ENCODE assay signal across 16 cellular contexts in genomic region chr17:66337866-66338472, GRCh38. TPM values are rescaled to one million over a fixed set of nuclear protein-coding genes. Genes with fewer than 3 reads are reported as not detected.
DNase-seq lines count a peak whose midpoint lies in the region; ATAC-seq, FAIRE-seq and TF ChIP-seq lines count a peak whose summit lies in the region.
"Had no signal": no experiment of that assay in that cellular context is flagged by ENCODE, and none has a peak within 500 bp of the region (broad histone marks: within the 10 kb centered on the region; RNA-seq: fewer than 3 reads in every experiment).

No MANE protein-coding gene starts in this region.

- POLR2A ChIA-PET in naive thymus-derived CD4-positive, alpha-beta T cell (lab: Charles Lee): interaction anchor here (0.9 to 1.4 kb wide), 2 partner anchors 14 to 27 kb away, joined by 3 to 4 read pairs; no protein-coding TSS in a partner anchor
- POLR2A ChIA-PET in PC-3 (lab: Charles Lee; ENCODE audit: unreplicated experiment): no interaction called here

- H3K36me3 Mint-ChIP-seq in astrocyte (ENCODE audit: low read depth, unreplicated experiment) (no peaks in the 10 kb centered on the region), endothelial cell (ENCODE audit: low read depth, unreplicated experiment) (no peaks in the 10 kb centered on the region)
- peaks cover 0 to 36% (median 8%) of the 10 kb centered on the region in 5 donors for H3K36me3 Mint-ChIP-seq in naive thymus-derived CD4-positive, alpha-beta T cell

- DNase-seq in DMS79 treated with DMSO at 0.1 percent for 48 hours (lab: John Stamatoyannopoulos, UW): peak; percentile 2
- DNase-seq in DMS79 (lab: John Stamatoyannopoulos, UW): no peak
- DNase-seq in M059J (ENCODE audit: low read depth): peak; percentile 37
- DNase-seq in astrocyte (ENCODE audit: low read depth): peak; percentile 47
- DNase-seq in naive thymus-derived CD4-positive, alpha-beta T cell: no peak
- no peak for DNase-seq in NCI-H345 treated with DMSO at 0.1 percent for 48 hours (lab: John Stamatoyannopoulos, UW; ENCODE audit: unreplicated experiment)
- DNase-seq in endothelial cell (ENCODE audit: low spot score): no peak
- no peak for DNase-seq in PC-3
- DNase-seq: 8988T; activated CD8-positive, alpha-beta memory T cell treated with anti-CD3 and anti-CD28 coated beads for 24 hours; NCI-H146; NK-92 treated with Interleukin-12 subunit alpha and Interleukin-12 subunit beta, amount 100 ng/mL, for 24 hours; SJCRH30; transverse colon had no signal

- intact Hi-C loops in naive thymus-derived CD4-positive, alpha-beta T cell (cut with micrococcal nuclease): no loop called here
- intact Hi-C loops in PC-3 (cut with micrococcal nuclease): no loop called here

- BruUV-seq in PC-3 (replicated peaks; lab: Mats Ljungman, UMichigan): no TSS peak

- H3K27me3 Mint-ChIP-seq in astrocyte (ENCODE audit: low read depth, unreplicated experiment) (no peaks in the 10 kb centered on the region), endothelial cell (ENCODE audit: unreplicated experiment) (no peaks in the 10 kb centered on the region)
- no peaks in the 10 kb centered on the region for H3K27me3 Mint-ChIP-seq in naive thymus-derived CD4-positive, alpha-beta T cell

- CTCF ChIA-PET in naive thymus-derived CD4-positive, alpha-beta T cell (lab: Charles Lee): interaction anchor here (0.7 to 1.5 kb wide), 3 partner anchors 15 to 55 kb away, joined by 3 read pairs; no protein-coding TSS in a partner anchor
- CTCF ChIA-PET in PC-3 (lab: Charles Lee): no interaction called here

- H3K27ac Mint-ChIP-seq in astrocyte (ENCODE audit: unreplicated experiment) (no peak overlapping the region), endothelial cell (ENCODE audit: unreplicated experiment) (no peak overlapping the region)
- peak overlapping the region in 8 of 9 donors; percentile 13 to 90 (median 77) for H3K27ac Mint-ChIP-seq in naive thymus-derived CD4-positive, alpha-beta T cell

- peaks cover 59% of the 10 kb centered on the region for H3K79me2 ChIP-seq in astrocyte (ENCODE audit: insufficient read depth, low read length)
- peaks cover 66% of the 10 kb centered on the region for H3K79me2 ChIP-seq in PC-3 (ENCODE audit: low read length)

- peaks cover 17% of the 10 kb centered on the region for H3K4me1 Mint-ChIP-seq in astrocyte (ENCODE audit: low read depth, unreplicated experiment)
- peaks cover 36 to 98% (median 90%) of the 10 kb centered on the region in 7 donors for H3K4me1 Mint-ChIP-seq in naive thymus-derived CD4-positive, alpha-beta T cell
- no peaks in the 10 kb centered on the region for H3K4me1 Mint-ChIP-seq in endothelial cell (ENCODE audit: unreplicated experiment)

- H3K9me3 Mint-ChIP-seq in astrocyte (ENCODE audit: unreplicated experiment) (no peaks in the 10 kb centered on the region), endothelial cell (ENCODE audit: unreplicated experiment) (no peaks in the 10 kb centered on the region)
- H3K9me3 Mint-ChIP-seq in naive thymus-derived CD4-positive, alpha-beta T cell: peaks cover 0 to 4% (median 0%) of the 10 kb centered on the region in 11 donors

- H3K4me3 Mint-ChIP-seq in astrocyte (ENCODE audit: unreplicated experiment) (no peak overlapping the region), endothelial cell (ENCODE audit: unreplicated experiment) (no peak overlapping the region)
- peak overlapping the region in 4 of 10 donors; percentile 23 to 78 (median 72) for H3K4me3 Mint-ChIP-seq in naive thymus-derived CD4-positive, alpha-beta T cell

- H3K4me2 ChIP-seq in astrocyte (ENCODE audit: low read length) (no peak overlapping the region), PC-3 (ENCODE audit: low read length) (no peak overlapping the region)

- no peak overlapping the region for H2AFZ ChIP-seq in astrocyte (ENCODE audit: low read depth, low read length)
- no peak overlapping the region for H2AFZ ChIP-seq in PC-3 (ENCODE audit: low read length)

- H3K36me3 ChIP-seq in astrocyte (ENCODE audit: insufficient read depth, low read length): no peaks in the 10 kb centered on the region
- no peaks in the 10 kb centered on the region for H3K36me3 ChIP-seq in naive thymus-derived CD4-positive, alpha-beta T cell (ENCODE audit: control insufficient read depth in 2 of 3, insufficient read depth in 3 of 3, low read length in 3 of 3)
- H3K36me3 ChIP-seq in PC-3 (ENCODE audit: low read depth, low read length): no peaks in the 10 kb centered on the region
- H3K36me3 ChIP-seq: transverse colon had no signal

- H4K20me1 ChIP-seq in astrocyte (ENCODE audit: insufficient read depth, low read length) (peaks cover 43% of the 10 kb centered on the region), PC-3 (ENCODE audit: low read length) (no peaks in the 10 kb centered on the region)

- no peak for ATAC-seq in naive thymus-derived CD4-positive, alpha-beta T cell
- ATAC-seq in PC-3: no peak

- no peaks in the 10 kb centered on the region for H3K27me3 ChIP-seq in astrocyte (ENCODE audit: insufficient read depth, low read length)
- no peaks in the 10 kb centered on the region for H3K27me3 ChIP-seq in naive thymus-derived CD4-positive, alpha-beta T cell (ENCODE audit: control insufficient read depth in 2 of 2, insufficient read depth in 2 of 2, low read length in 2 of 2)
- H3K27me3 ChIP-seq in PC-3 (ENCODE audit: low read length): no peaks in the 10 kb centered on the region
- H3K27me3 ChIP-seq: SJCRH30, transverse colon had no signal

- no peaks in the 10 kb centered on the region for H3K9me2 ChIP-seq in PC-3 (replicated peaks; ENCODE audit: low read length)

- H3F3A ChIP-seq in PC-3 (ENCODE audit: low read length, unreplicated experiment): no peaks in the 10 kb centered on the region

- no peaks in the 10 kb centered on the region for H3K4me1 ChIP-seq in astrocyte (ENCODE audit: insufficient read depth, low read length)
- H3K4me1 ChIP-seq in naive thymus-derived CD4-positive, alpha-beta T cell (ENCODE audit: control insufficient read depth in 2 of 2, insufficient read depth in 2 of 2, low read length in 2 of 2): peaks cover 6 to 89% of the 10 kb centered on the region in 2 donors
- H3K4me1 ChIP-seq in PC-3 (ENCODE audit: insufficient read depth, low read length): peaks cover under 1% of the 10 kb centered on the region; the same call in 1 of the 2 replicates

- H3K9me3 ChIP-seq in astrocyte (ENCODE audit: insufficient read depth, low read depth, low read length) (no peaks in the 10 kb centered on the region), PC-3 (ENCODE audit: low read length) (no peaks in the 10 kb centered on the region)
- no peaks in the 10 kb centered on the region for H3K9me3 ChIP-seq in naive thymus-derived CD4-positive, alpha-beta T cell (ENCODE audit: control insufficient read depth in 2 of 3, low read length in 3 of 3)
- H3K9me3 ChIP-seq: SJCRH30, transverse colon had no signal

- no peak for FAIRE-seq in astrocyte (lab: Jason Lieb, UNC)
- FAIRE-seq: keratinocyte had no signal

- H3K27ac ChIP-seq in astrocyte (ENCODE audit: low read depth, low read length) (no peak overlapping the region), PC-3 (ENCODE audit: low read length) (no peak overlapping the region)
- H3K27ac ChIP-seq in naive thymus-derived CD4-positive, alpha-beta T cell (ENCODE audit: low read depth, low read length): no peak overlapping the region
- H3K27ac ChIP-seq: C4-2B, SJCRH30, transverse colon had no signal

- H3K9ac ChIP-seq in astrocyte (ENCODE audit: low read length): no peak overlapping the region
- H3K9ac ChIP-seq in PC-3 (ENCODE audit: low read length): no peak overlapping the region

- no peak overlapping the region for H3K4me3 ChIP-seq in astrocyte (ENCODE audit: insufficient read depth, low read depth, low read length)
- H3K4me3 ChIP-seq in naive thymus-derived CD4-positive, alpha-beta T cell (ENCODE audit: low read length): no peak overlapping the region
- H3K4me3 ChIP-seq in PC-3 (ENCODE audit: low read length): no peak overlapping the region
- H3K4me3 ChIP-seq: SJCRH30, transverse colon had no signal

- no peak for TF ChIP-seq CTCF in astrocyte (IDR thresholded peaks at IDR 0.05; ENCODE audit: insufficient read depth, low read depth, low read length)
- no peak for TF ChIP-seq CTCF in endothelial cell (IDR thresholded peaks at IDR 0.05; ENCODE audit: unreplicated experiment)
- no peak for TF ChIP-seq CTCF in PC-3 (conservative IDR thresholded peaks at IDR 0.05; ENCODE audit: low read depth, low read length)

RNA-seq across cellular contexts. Expression of gene PRKCA, which starts 35.6 kb away (rescaled TPM):
- 8.3 and 17.9 TPM in 2 replicates for total RNA-seq in M059J (2014; rRNA removed; shearing (Covaris generic))
- 43.6 and 49.9 TPM in 2 replicates for total RNA-seq in astrocyte
- total RNA-seq in naive thymus-derived CD4-positive, alpha-beta T cell: 100 to 1,000 TPM in 4 of 5 experiments, 10 to 100 TPM in 1; 94.1 to 186 (median 154) TPM
- 1 to 10 TPM; 4.1 to 4.9 TPM for polyA plus RNA-seq in naive thymus-derived CD4-positive, alpha-beta T cell
- total RNA-seq in endothelial cell (ENCODE audit: unreplicated experiment): 2.1 TPM
- 22.6 and 28.2 TPM in 2 replicates for total RNA-seq in PC-3 (2014; rRNA removed)

Comparison
In these comparisons a context has a peak if more than half of its experiments do, and no peak if none do; other contexts are left out.
1. DNase-seq: peak in DMS79 treated with DMSO at 0.1 percent for 48 hours (single experiment), M059J (single experiment) and astrocyte (single experiment); none in DMS79 (single experiment), naive thymus-derived CD4-positive, alpha-beta T cell (0 of 9), NCI-H345 treated with DMSO at 0.1 percent for 48 hours (single experiment), endothelial cell (single experiment) and PC-3 (single experiment).
2. H3K27ac Mint-ChIP-seq: peak in naive thymus-derived CD4-positive, alpha-beta T cell (8 of 9); none in astrocyte (single experiment) and endothelial cell (single experiment).